In genomic region chr16:31132303-31132978, GRCh38 we compare ENCODE assay signal across 1 cellular context.
TF ChIP-seq lines count a peak whose summit lies in the region.

No MANE protein-coding gene starts in this region.

TF ChIP-seq in WTC11, 78 proteins besides CTCF, POLR2A, EP300 and RAD21:
- no peak for TF ChIP-seq NFATC4 (CRISPR knock-in tag; IDR thresholded peaks at IDR 0.05)
- TF ChIP-seq NR3C1 (CRISPR knock-in tag; conservative IDR thresholded peaks at IDR 0.05; ENCODE audit: low read depth) = no peak
- no peak for TF ChIP-seq NFE2L1 (CRISPR knock-in tag; IDR thresholded peaks at IDR 0.05)
- TF ChIP-seq ATF6 (CRISPR knock-in tag; IDR thresholded peaks at IDR 0.05) = no peak
- no peak for TF ChIP-seq ZBTB43 (CRISPR knock-in tag; IDR thresholded peaks at IDR 0.05)
- no peak for TF ChIP-seq SMAD3 (CRISPR knock-in tag; IDR thresholded peaks at IDR 0.05; ENCODE audit: borderline replicate concordance)
- TF ChIP-seq IRF2 (CRISPR knock-in tag; IDR thresholded peaks at IDR 0.05; ENCODE audit: borderline replicate concordance, low read depth) = no peak
- TF ChIP-seq HMGXB4 (CRISPR knock-in tag; IDR thresholded peaks at IDR 0.05) = no peak
- no peak for TF ChIP-seq ELF4 (CRISPR knock-in tag; IDR thresholded peaks at IDR 0.05; ENCODE audit: low read depth)
- no peak for TF ChIP-seq ERG (CRISPR knock-in tag; IDR thresholded peaks at IDR 0.05)
- TF ChIP-seq ZNF121 (CRISPR knock-in tag; IDR thresholded peaks at IDR 0.05) = no peak
- TF ChIP-seq ETV6 (CRISPR knock-in tag; IDR thresholded peaks at IDR 0.05) = no peak
- TF ChIP-seq MXD4 (CRISPR knock-in tag; IDR thresholded peaks at IDR 0.05; ENCODE audit: borderline replicate concordance) = no peak
